ENCODE assay signal across 8 cellular contexts in genomic region chr14:65103150-65103760, GRCh38. TPM values are rescaled to one million over a fixed set of nuclear protein-coding genes. Genes with fewer than 3 reads are reported as not detected.
A peak's percentile ranks its signal among the peaks of the same experiment; 100 is the strongest.
DNase-seq lines count a peak whose midpoint lies in the region; ATAC-seq, FAIRE-seq and TF ChIP-seq lines count a peak whose summit lies in the region.

No MANE protein-coding gene starts in this region.

- CTCF ChIA-PET in HEK293T (lab: Yijun Ruan, JAX) = interaction anchor here (0.5 to 1.3 kb wide), 6 partner anchors 15 to 939 kb away, joined by 3 to 6 read pairs (median 4); no protein-coding TSS in a partner anchor

- intact Hi-C loops in dorsolateral prefrontal cortex (cut with DNase I) = loop anchor here in 1 of 2 donors (2.0 to 5.0 kb wide), 2 partner anchors 116 to 309 kb away; partner anchors contain the start of genes FNTB and FUT8
- intact Hi-C loops in natural killer cell (cut with micrococcal nuclease) = loop anchor here (5.0 kb wide), 1 partner anchor 191 kb away; the partner anchor contains the start of gene CHURC1

- H3K27ac ChIP-seq in dorsolateral prefrontal cortex = peak overlapping the region in 31 of 59 donors; percentile 2 to 82 (median 57)

- DNase-seq in D721Med (ENCODE audit: insufficient read length, low spot score) (no peak), HEK293T (ENCODE audit: extremely low spot score) (peak; percentile 35), RKO (ENCODE audit: low spot score) (peak; percentile 35), dorsolateral prefrontal cortex (no peak), natural killer cell (no peak)

- H3K27me3 ChIP-seq in dorsolateral prefrontal cortex = no peaks in the 10 kb centered on the region

- no peaks in the 10 kb centered on the region for H3K36me3 Mint-ChIP-seq in natural killer cell

- peaks cover 0 to 4% of the 10 kb centered on the region in 2 donors for H3K27me3 Mint-ChIP-seq in natural killer cell (ENCODE audit: low read depth in 2 of 2)

- H3K27ac Mint-ChIP-seq in natural killer cell = peak overlapping the region; percentile 91 to 94

- TF ChIP-seq CTCF in D721Med (IDR thresholded peaks at IDR 0.05; ENCODE audit: insufficient read depth, missing control alignments) = peak; percentile 45
- TF ChIP-seq CTCF in dorsolateral prefrontal cortex (IDR thresholded peaks at IDR 0.05 in 54 of 56, conservative IDR thresholded peaks at IDR 0.05 in 2 of 56; ENCODE audit: low read depth in 1 of 56, partially characterized antibody in 56 of 56) = peak in 1 of 56 donors; percentile 2
- no peak for TF ChIP-seq CTCF in natural killer cell (IDR thresholded peaks at IDR 0.05)

- H3K4me1 Mint-ChIP-seq in natural killer cell = peaks cover 32 to 41% of the 10 kb centered on the region in 2 donors

- H3K4me3 ChIP-seq in dorsolateral prefrontal cortex = peak overlapping the region; percentile 43 to 100 (median 90)

- POLR2A ChIA-PET in HEK293T (lab: Yijun Ruan, JAX) = interaction anchor here (1.0 to 1.7 kb wide), 3 partner anchors 9 to 117 kb away, joined by 4 to 6 read pairs (median 4); partner anchors contain the start of gene FNTB

- ATAC-seq in natural killer cell (no peak), GM21529 (IDR thresholded peaks at IDR 0.05; ENCODE audit: unreplicated experiment) (no peak), HG03520 (IDR thresholded peaks at IDR 0.05; ENCODE audit: unreplicated experiment) (no peak), HG02884 (IDR thresholded peaks at IDR 0.05; ENCODE audit: unreplicated experiment) (no peak)

- no peak for FAIRE-seq in D721Med (lab: Jason Lieb, UNC)

- H3K9me3 Mint-ChIP-seq in natural killer cell = no peaks in the 10 kb centered on the region

- peak overlapping the region; percentile 96 for H3K4me3 Mint-ChIP-seq in natural killer cell

TF ChIP-seq in HEK293T, 16 proteins besides CTCF, POLR2A, EP300 and RAD21:
- no peak for TF ChIP-seq FOXA1 (IDR thresholded peaks at IDR 0.05)
- TF ChIP-seq L3MBTL2 (conservative IDR thresholded peaks at IDR 0.05) = peak; percentile 51
- no peak for TF ChIP-seq SP1 (IDR thresholded peaks at IDR 0.05)

RNA-seq across cellular contexts. Expression of gene MAX, which starts 0.9 kb away (rescaled TPM):
- total RNA-seq in dorsolateral prefrontal cortex = 100 to 1,000 TPM in 81 of 120 experiments, 10 to 100 TPM in 39; 73.6 to 138 (median 106) TPM
- total RNA-seq in natural killer cell = 100 to 1,000 TPM; 162 to 208 (median 191) TPM

Comparison
In these comparisons a context has a peak if more than half of its experiments do, and no peak if none do; other contexts are left out.
1. DNase-seq: peak in HEK293T (single experiment) and RKO (single experiment); none in D721Med (single experiment), dorsolateral prefrontal cortex (0 of 10) and natural killer cell (single experiment).